ENCODE assay signal across 13 cellular contexts in the genomic region with DNA sequence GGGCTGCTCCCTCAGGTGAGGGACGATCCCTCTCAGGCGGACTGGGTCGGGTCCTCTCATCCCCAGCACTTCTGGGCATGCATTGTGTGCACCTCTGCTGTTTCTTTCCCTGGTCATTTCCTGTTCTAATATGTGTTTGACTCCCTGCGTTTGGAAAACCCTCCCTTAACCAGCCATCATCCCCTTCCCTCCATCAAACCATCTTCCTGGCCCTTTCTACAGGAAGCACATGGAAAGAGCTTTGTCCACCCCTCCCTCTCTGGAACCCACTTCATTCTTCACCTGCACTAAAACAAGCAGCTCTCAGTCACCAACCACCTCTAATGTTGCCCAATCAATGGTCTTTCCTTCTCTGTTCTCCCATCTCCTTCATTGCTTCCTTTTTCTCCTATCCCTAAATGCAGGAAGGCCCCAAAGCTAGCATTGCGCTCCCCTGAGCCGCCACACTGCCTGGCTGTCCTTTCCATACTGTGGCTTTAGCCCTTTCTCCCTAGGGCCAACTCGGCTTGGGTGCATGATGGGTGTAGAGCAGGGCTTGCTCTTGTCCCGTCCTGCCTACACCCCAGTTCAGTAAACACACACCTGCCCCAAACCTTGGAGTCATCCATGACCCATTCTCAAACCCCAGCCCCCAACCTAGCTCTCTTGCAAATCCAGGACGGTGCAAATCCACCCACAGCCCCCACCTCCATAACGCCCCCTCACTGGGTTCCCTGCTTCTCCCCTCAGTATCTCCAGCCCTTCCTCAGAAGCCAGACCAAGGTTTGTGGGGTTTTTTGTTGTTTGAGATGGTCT. TPM values are rescaled to one million over a fixed set of nuclear protein-coding genes. Genes with fewer than 3 reads are reported as not detected.
DNase-seq lines count a peak whose midpoint lies in the region; ATAC-seq and TF ChIP-seq lines count a peak whose summit lies in the region.
"Had no signal": no experiment of that assay in that cellular context is flagged by ENCODE, and none has a peak within 500 bp of the region (broad histone marks: within the 10 kb centered on the region; RNA-seq: fewer than 3 reads in every experiment).

No MANE protein-coding gene starts in this region.

- peaks cover 52% of the 10 kb centered on the region for H3K36me3 ChIP-seq in lower lobe of right lung
- H3K36me3 ChIP-seq: ovary had no signal

- H3K27ac ChIP-seq in cingulate gyrus (ENCODE audit: low read depth, low read length), result peak overlapping the region; percentile 89
- H3K27ac ChIP-seq in lower lobe of right lung, result no peak overlapping the region
- H3K27ac ChIP-seq: colonic mucosa, ovary had no signal

- H3K4me1 ChIP-seq in lower lobe of right lung, result peaks cover 13% of the 10 kb centered on the region
- H3K4me1 ChIP-seq: colonic mucosa had no signal

- no peaks in the 10 kb centered on the region for H3K9me3 Mint-ChIP-seq in activated naive CD4-positive, alpha-beta T cell treated with anti-CD3 and anti-CD28 coated beads for 36 hours
- no peaks in the 10 kb centered on the region for H3K9me3 Mint-ChIP-seq in stimulated activated memory B cell treated with anti-CD40 and anti-IgM and Interleukin-4, amounts not matched to agents 10 μg/mL and 1 μg/mL and 100 μg/mL, for 72 hours

- H3K4me3 ChIP-seq in lower lobe of right lung, result no peak overlapping the region
- H3K4me3 ChIP-seq: colonic mucosa, ovary had no signal

- TF ChIP-seq CTCF in lower lobe of right lung (IDR thresholded peaks at IDR 0.05), result no peak

- no peak for DNase-seq in activated naive CD4-positive, alpha-beta T cell treated with anti-CD3 and anti-CD28 coated beads for 36 hours
- DNase-seq in activated naive CD4-positive, alpha-beta T cell treated with Interleukin-2 at 50 U/mL for 16 hours, result no peak
- DNase-seq in midbrain (lab: John Stamatoyannopoulos, UW) (no peak), lower lobe of right lung (no peak)
- DNase-seq: colonic mucosa, kidney, substantia nigra had no signal

- no peaks in the 10 kb centered on the region for H3K27me3 ChIP-seq in lower lobe of right lung (ENCODE audit: low read depth)
- H3K27me3 ChIP-seq: colonic mucosa, ovary had no signal

- intact Hi-C loops in activated naive CD4-positive, alpha-beta T cell treated with anti-CD3 and anti-CD28 coated beads for 36 hours (cut with micrococcal nuclease), result no loop called here
- intact Hi-C loops in lower lobe of right lung (cut with DNase I), result no loop called here

- peak overlapping the region; percentile 46 for H3K27ac Mint-ChIP-seq in activated naive CD4-positive, alpha-beta T cell treated with anti-CD3 and anti-CD28 coated beads for 36 hours
- no peak overlapping the region for H3K27ac Mint-ChIP-seq in stimulated activated memory B cell treated with anti-CD40 and anti-IgM and Interleukin-4, amounts not matched to agents 10 μg/mL and 1 μg/mL and 100 μg/mL, for 72 hours

- peaks cover 2% of the 10 kb centered on the region for H3K4me1 Mint-ChIP-seq in activated naive CD4-positive, alpha-beta T cell treated with anti-CD3 and anti-CD28 coated beads for 36 hours (ENCODE audit: low read depth)
- H3K4me1 Mint-ChIP-seq in stimulated activated memory B cell treated with anti-CD40 and anti-IgM and Interleukin-4, amounts not matched to agents 10 μg/mL and 1 μg/mL and 100 μg/mL, for 72 hours, result peaks cover 15% of the 10 kb centered on the region

- CTCF ChIA-PET in activated naive CD4-positive, alpha-beta T cell treated with anti-CD3 and anti-CD28 coated beads for 36 hours (lab: Charles Lee), result interaction anchor here (2.1 kb wide), 1 partner anchor 12 kb away, joined by 9 read pairs; no protein-coding TSS in a partner anchor

- H3K4me3 Mint-ChIP-seq in activated naive CD4-positive, alpha-beta T cell treated with anti-CD3 and anti-CD28 coated beads for 36 hours, result no peak overlapping the region
- H3K4me3 Mint-ChIP-seq in stimulated activated memory B cell treated with anti-CD40 and anti-IgM and Interleukin-4, amounts not matched to agents 10 μg/mL and 1 μg/mL and 100 μg/mL, for 72 hours, result no peak overlapping the region

- H3K36me3 Mint-ChIP-seq in activated naive CD4-positive, alpha-beta T cell treated with anti-CD3 and anti-CD28 coated beads for 36 hours (ENCODE audit: low read depth), result peaks cover 35% of the 10 kb centered on the region
- peaks cover 46% of the 10 kb centered on the region for H3K36me3 Mint-ChIP-seq in stimulated activated memory B cell treated with anti-CD40 and anti-IgM and Interleukin-4, amounts not matched to agents 10 μg/mL and 1 μg/mL and 100 μg/mL, for 72 hours

- ATAC-seq in stimulated activated memory B cell treated with anti-CD40 and anti-IgM and Interleukin-4, amounts not matched to agents 10 μg/mL and 1 μg/mL and 100 μg/mL, for 72 hours, result peak; percentile 17
- ATAC-seq in GM19328 (IDR thresholded peaks at IDR 0.05; ENCODE audit: unreplicated experiment) (no peak), lower lobe of right lung (no peak)

- peaks cover 14% of the 10 kb centered on the region for H3K27me3 Mint-ChIP-seq in activated naive CD4-positive, alpha-beta T cell treated with anti-CD3 and anti-CD28 coated beads for 36 hours (ENCODE audit: low read depth)
- peaks cover 22% of the 10 kb centered on the region for H3K27me3 Mint-ChIP-seq in stimulated activated memory B cell treated with anti-CD40 and anti-IgM and Interleukin-4, amounts not matched to agents 10 μg/mL and 1 μg/mL and 100 μg/mL, for 72 hours

- H3K9me3 ChIP-seq in lower lobe of right lung, result no peaks in the 10 kb centered on the region
- H3K9me3 ChIP-seq: colonic mucosa, ovary had no signal

TF ChIP-seq in PFSK-1, 5 proteins besides CTCF, POLR2A, EP300 and RAD21:
- TF ChIP-seq, protein P1, sequence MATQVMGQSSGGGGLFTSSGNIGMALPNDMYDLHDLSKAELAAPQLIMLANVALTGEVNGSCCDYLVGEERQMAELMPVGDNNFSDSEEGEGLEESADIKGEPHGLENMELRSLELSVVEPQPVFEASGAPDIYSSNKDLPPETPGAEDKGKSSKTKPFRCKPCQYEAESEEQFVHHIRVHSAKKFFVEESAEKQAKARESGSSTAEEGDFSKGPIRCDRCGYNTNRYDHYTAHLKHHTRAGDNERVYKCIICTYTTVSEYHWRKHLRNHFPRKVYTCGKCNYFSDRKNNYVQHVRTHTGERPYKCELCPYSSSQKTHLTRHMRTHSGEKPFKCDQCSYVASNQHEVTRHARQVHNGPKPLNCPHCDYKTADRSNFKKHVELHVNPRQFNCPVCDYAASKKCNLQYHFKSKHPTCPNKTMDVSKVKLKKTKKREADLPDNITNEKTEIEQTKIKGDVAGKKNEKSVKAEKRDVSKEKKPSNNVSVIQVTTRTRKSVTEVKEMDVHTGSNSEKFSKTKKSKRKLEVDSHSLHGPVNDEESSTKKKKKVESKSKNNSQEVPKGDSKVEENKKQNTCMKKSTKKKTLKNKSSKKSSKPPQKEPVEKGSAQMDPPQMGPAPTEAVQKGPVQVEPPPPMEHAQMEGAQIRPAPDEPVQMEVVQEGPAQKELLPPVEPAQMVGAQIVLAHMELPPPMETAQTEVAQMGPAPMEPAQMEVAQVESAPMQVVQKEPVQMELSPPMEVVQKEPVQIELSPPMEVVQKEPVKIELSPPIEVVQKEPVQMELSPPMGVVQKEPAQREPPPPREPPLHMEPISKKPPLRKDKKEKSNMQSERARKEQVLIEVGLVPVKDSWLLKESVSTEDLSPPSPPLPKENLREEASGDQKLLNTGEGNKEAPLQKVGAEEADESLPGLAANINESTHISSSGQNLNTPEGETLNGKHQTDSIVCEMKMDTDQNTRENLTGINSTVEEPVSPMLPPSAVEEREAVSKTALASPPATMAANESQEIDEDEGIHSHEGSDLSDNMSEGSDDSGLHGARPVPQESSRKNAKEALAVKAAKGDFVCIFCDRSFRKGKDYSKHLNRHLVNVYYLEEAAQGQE (IDR thresholded peaks at IDR 0.05; ENCODE audit: insufficient read depth in 1 of 2, low read depth in 2 of 2, low read length in 2 of 2), result no peak
- peak; percentile 69; the same call in 1 of the 2 replicates for TF ChIP-seq POLR2AphosphoS5 (IDR thresholded peaks at IDR 0.05; ENCODE audit: low read depth, low read length)

RNA-seq across cellular contexts. Expression of a gene that starts 5.4 kb away (rescaled TPM):
- under 1 TPM; 0.12 to 0.26 TPM for total RNA-seq in activated naive CD4-positive, alpha-beta T cell treated with anti-CD3 and anti-CD28 coated beads for 36 hours
- 35.5 TPM for polyA plus RNA-seq in PFSK-1 (2012; ENCODE audit: insufficient read length, low read depth)
- 29.9 TPM for total RNA-seq in lower lobe of right lung

RNA-seq across cellular contexts. Expression of a gene that starts 14.5 kb away (rescaled TPM):
- not detected for total RNA-seq in activated naive CD4-positive, alpha-beta T cell treated with anti-CD3 and anti-CD28 coated beads for 36 hours
- polyA plus RNA-seq in PFSK-1 (2012; ENCODE audit: insufficient read length, low read depth), result 1.7 TPM
- total RNA-seq in lower lobe of right lung, result 0.83 TPM
- total RNA-seq: NCI-H460 had no signal

RNA-seq across cellular contexts. Expression of a gene that starts 32.9 kb away (rescaled TPM):
- total RNA-seq in activated naive CD4-positive, alpha-beta T cell treated with anti-CD3 and anti-CD28 coated beads for 36 hours, result 100 to 1,000 TPM; 274 to 303 TPM
- polyA plus RNA-seq in PFSK-1 (2012; ENCODE audit: insufficient read length, low read depth), result 238 TPM
- total RNA-seq in lower lobe of right lung, result 159 TPM

RNA-seq across cellular contexts. Expression of a gene that starts 33.2 kb away (rescaled TPM):
- total RNA-seq in activated naive CD4-positive, alpha-beta T cell treated with anti-CD3 and anti-CD28 coated beads for 36 hours, result 10 to 100 TPM; 17.6 to 20.5 TPM
- 37.0 TPM for polyA plus RNA-seq in PFSK-1 (2012; ENCODE audit: insufficient read length, low read depth)
- total RNA-seq in lower lobe of right lung, result 16.4 TPM

Comparison
In these comparisons a context has a peak if more than half of its experiments do, and no peak if none do; other contexts are left out.
1. RNA of a gene that starts 5.4 kb away (total RNA-seq): 29.9 TPM in lower lobe of right lung (single experiment); 0.12 to 0.26 TPM in activated naive CD4-positive, alpha-beta T cell treated with anti-CD3 and anti-CD28 coated beads for 36 hours; every median in the first group is over 10 times any median in the second.